Comparison of ENCODE assay signal across 1 cellular context in the genomic region with DNA sequence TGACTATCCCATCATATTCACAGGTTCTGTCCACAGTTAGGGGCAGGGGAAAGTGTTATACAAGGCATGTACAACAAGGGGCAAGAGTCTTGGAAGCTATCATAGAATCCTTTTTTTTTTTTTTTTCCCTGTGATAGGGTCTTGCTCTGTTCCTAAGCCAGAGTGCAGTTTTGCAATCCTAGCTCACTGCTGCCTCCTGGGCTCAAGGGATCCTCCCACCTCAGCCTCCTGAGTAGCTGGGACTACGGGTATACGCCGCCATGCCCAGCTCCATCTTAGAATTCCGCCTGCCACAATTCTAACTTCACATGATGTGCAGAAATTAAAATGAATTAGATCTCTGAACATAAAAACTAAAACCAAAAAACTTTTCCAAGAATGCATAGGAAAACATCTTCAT.
TF ChIP-seq lines count a peak whose summit lies in the region.

No MANE protein-coding gene starts in this region.

TF ChIP-seq in WTC11, 78 proteins besides CTCF, POLR2A, EP300 and RAD21 (continued from another document):
- TF ChIP-seq, protein P1, sequence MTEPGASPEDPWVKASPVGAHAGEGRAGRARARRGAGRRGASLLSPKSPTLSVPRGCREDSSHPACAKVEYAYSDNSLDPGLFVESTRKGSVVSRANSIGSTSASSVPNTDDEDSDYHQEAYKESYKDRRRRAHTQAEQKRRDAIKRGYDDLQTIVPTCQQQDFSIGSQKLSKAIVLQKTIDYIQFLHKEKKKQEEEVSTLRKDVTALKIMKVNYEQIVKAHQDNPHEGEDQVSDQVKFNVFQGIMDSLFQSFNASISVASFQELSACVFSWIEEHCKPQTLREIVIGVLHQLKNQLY (CRISPR knock-in tag; IDR thresholded peaks at IDR 0.05), result no peak
- TF ChIP-seq, protein P2, sequence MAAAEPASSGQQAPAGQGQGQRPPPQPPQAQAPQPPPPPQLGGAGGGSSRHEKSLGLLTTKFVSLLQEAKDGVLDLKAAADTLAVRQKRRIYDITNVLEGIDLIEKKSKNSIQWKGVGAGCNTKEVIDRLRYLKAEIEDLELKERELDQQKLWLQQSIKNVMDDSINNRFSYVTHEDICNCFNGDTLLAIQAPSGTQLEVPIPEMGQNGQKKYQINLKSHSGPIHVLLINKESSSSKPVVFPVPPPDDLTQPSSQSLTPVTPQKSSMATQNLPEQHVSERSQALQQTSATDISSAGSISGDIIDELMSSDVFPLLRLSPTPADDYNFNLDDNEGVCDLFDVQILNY (CRISPR knock-in tag; IDR thresholded peaks at IDR 0.05), result no peak
- TF ChIP-seq ESRRA (CRISPR knock-in tag; IDR thresholded peaks at IDR 0.05; ENCODE audit: borderline replicate concordance) (no peak), ZNF219 (CRISPR knock-in tag; IDR thresholded peaks at IDR 0.05; ENCODE audit: borderline replicate concordance) (no peak), NR2C2 (CRISPR knock-in tag; IDR thresholded peaks at IDR 0.05) (no peak), GABPB1 (CRISPR knock-in tag; IDR thresholded peaks at IDR 0.05) (no peak)
- TF ChIP-seq, protein P3, sequence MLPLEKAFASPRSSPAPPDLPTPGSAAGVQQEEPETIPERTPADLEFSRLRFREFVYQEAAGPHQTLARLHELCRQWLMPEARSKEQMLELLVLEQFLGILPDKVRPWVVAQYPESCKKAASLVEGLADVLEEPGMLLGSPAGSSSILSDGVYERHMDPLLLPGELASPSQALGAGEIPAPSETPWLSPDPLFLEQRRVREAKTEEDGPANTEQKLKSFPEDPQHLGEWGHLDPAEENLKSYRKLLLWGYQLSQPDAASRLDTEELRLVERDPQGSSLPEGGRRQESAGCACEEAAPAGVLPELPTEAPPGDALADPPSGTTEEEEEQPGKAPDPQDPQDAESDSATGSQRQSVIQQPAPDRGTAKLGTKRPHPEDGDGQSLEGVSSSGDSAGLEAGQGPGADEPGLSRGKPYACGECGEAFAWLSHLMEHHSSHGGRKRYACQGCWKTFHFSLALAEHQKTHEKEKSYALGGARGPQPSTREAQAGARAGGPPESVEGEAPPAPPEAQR (CRISPR knock-in tag; IDR thresholded peaks at IDR 0.05), result no peak
- TF ChIP-seq, protein P4, sequence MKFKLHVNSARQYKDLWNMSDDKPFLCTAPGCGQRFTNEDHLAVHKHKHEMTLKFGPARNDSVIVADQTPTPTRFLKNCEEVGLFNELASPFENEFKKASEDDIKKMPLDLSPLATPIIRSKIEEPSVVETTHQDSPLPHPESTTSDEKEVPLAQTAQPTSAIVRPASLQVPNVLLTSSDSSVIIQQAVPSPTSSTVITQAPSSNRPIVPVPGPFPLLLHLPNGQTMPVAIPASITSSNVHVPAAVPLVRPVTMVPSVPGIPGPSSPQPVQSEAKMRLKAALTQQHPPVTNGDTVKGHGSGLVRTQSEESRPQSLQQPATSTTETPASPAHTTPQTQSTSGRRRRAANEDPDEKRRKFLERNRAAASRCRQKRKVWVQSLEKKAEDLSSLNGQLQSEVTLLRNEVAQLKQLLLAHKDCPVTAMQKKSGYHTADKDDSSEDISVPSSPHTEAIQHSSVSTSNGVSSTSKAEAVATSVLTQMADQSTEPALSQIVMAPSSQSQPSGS (CRISPR knock-in tag; IDR thresholded peaks at IDR 0.05; ENCODE audit: borderline replicate concordance, low read depth), result no peak
